ENCODE assay signal across 8 cellular contexts in the genomic region with DNA sequence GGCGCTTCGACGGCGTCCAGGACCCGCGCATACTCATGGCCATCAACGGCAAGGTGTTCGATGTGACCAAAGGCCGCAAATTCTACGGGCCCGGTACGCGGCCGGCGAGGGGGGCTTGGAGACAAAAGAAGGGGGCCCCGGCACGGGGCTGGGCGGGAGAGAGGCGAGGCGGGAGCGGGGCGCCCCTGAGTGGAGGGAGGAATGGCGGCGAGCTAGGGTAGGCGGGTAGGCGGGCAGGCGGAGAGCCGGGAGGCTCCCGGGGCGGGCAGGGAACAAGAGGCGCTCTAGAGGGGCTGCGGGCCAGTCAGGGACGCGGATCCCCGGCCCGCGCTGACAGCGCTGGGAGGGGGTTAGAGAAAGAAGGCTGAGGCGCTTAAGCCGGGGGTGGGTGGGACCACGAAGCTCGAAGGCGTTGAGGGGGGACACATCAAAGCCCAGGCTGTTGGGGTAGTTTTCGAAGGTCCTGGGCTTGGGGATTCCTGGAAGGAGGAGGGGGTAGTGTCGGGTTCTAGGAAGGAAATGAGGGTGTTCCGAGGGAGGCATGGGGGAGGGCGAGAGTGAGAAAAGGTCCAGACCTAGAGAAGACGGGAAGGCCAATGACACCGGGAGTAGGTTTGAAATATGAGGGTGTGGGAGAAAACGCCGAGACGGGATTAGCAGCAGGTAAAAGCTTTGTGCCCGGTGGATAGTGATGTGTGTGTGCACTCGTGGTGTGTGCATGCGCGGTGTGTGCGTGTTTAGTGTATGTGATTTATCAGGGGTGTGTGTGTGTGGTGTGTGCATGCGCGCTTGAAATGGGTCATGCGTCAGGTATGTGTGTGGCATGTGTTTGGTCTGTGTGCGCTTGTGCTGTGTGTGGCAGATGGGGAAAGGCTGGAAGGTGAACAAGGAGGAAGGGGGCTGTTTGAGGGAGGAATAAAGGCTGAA. TPM values are rescaled to one million over a fixed set of nuclear protein-coding genes. Genes with fewer than 3 reads are reported as not detected.
DNase-seq lines count a peak whose midpoint lies in the region; ATAC-seq and TF ChIP-seq lines count a peak whose summit lies in the region.

No MANE protein-coding gene starts in this region.

- DNase-seq in ELF-1 (ENCODE audit: low read depth, low spot score) (peak; percentile 39), H4 (ENCODE audit: low spot score) (peak; percentile 53), MG63 (peak; percentile 56), mesothelial cell of epicardium (ENCODE audit: low spot score in 2 of 2, unreplicated experiment in 2 of 2) (peak; percentile 27 to 45)
- DNase-seq in activated CD4-positive, alpha-beta T cell treated with anti-CD3 and anti-CD28 coated beads, Interleukin-2, amount 50 U/mL, for 48 hours = peak; percentile 39 to 40
- DNase-seq in effector memory CD8-positive, alpha-beta T cell = peak in 1 of 3 experiments; percentile 0

- H3K4me3 Mint-ChIP-seq in effector memory CD8-positive, alpha-beta T cell = peak overlapping the region; percentile 84 to 88
- H3K4me3 Mint-ChIP-seq in mesothelial cell of epicardium = peak overlapping the region; percentile 79

- H3K9me3 Mint-ChIP-seq in effector memory CD8-positive, alpha-beta T cell = no peaks in the 10 kb centered on the region
- peaks cover under 1% of the 10 kb centered on the region for H3K9me3 Mint-ChIP-seq in mesothelial cell of epicardium

- peak overlapping the region; percentile 64 to 71 for H3K9ac ChIP-seq in stomach smooth muscle (ENCODE audit: low read length in 2 of 2)

- H3K27me3 ChIP-seq in MG63 (no peaks in the 10 kb centered on the region), stomach smooth muscle (ENCODE audit: control insufficient read depth in 1 of 2, insufficient read depth in 2 of 2, low read length in 2 of 2) (no peaks in the 10 kb centered on the region)

- TF ChIP-seq CTCF in mesothelial cell of epicardium (IDR thresholded peaks at IDR 0.05; ENCODE audit: unreplicated experiment) = no peak

- H3K4me1 ChIP-seq in stomach smooth muscle (ENCODE audit: control insufficient read depth, insufficient read depth, low read length) = no peaks in the 10 kb centered on the region

- H3K36me3 ChIP-seq in MG63 (peaks cover 12% of the 10 kb centered on the region), stomach smooth muscle (ENCODE audit: control insufficient read depth in 2 of 2, insufficient read depth in 2 of 2, low read length in 2 of 2) (no peaks in the 10 kb centered on the region)

- H3K27ac Mint-ChIP-seq in effector memory CD8-positive, alpha-beta T cell = peak overlapping the region; percentile 60 to 67
- H3K27ac Mint-ChIP-seq in mesothelial cell of epicardium = peak overlapping the region; percentile 64

- peaks cover 5% of the 10 kb centered on the region for H3K36me3 Mint-ChIP-seq in effector memory CD8-positive, alpha-beta T cell (ENCODE audit: insufficient read depth)
- H3K36me3 Mint-ChIP-seq in mesothelial cell of epicardium = peaks cover under 1% of the 10 kb centered on the region

- H3K4me1 Mint-ChIP-seq in effector memory CD8-positive, alpha-beta T cell (ENCODE audit: low read depth in 2 of 2) = peaks cover 13 to 34% of the 10 kb centered on the region in 2 donors
- peaks cover 36% of the 10 kb centered on the region for H3K4me1 Mint-ChIP-seq in mesothelial cell of epicardium

- ATAC-seq in effector memory CD8-positive, alpha-beta T cell (replicated peaks) = peak; percentile 21
- no peak for ATAC-seq in GM18520 (IDR thresholded peaks at IDR 0.05; ENCODE audit: unreplicated experiment)

- H3K4me3 ChIP-seq in MG63 = peak overlapping the region; percentile 77
- peak overlapping the region; percentile 76 to 77 for H3K4me3 ChIP-seq in stomach smooth muscle (ENCODE audit: low read length in 2 of 2)

- no peaks in the 10 kb centered on the region for H3K9me3 ChIP-seq in MG63
- no peaks in the 10 kb centered on the region for H3K9me3 ChIP-seq in stomach smooth muscle (ENCODE audit: control insufficient read depth in 2 of 2, low read length in 2 of 2)

- peak overlapping the region; percentile 74 for H3K27ac ChIP-seq in stomach smooth muscle (ENCODE audit: low read length)

- no peaks in the 10 kb centered on the region for H3K27me3 Mint-ChIP-seq in effector memory CD8-positive, alpha-beta T cell
- no peaks in the 10 kb centered on the region for H3K27me3 Mint-ChIP-seq in mesothelial cell of epicardium (ENCODE audit: low read depth)

RNA-seq across cellular contexts. Expression of gene PGRMC1, which starts 0.8 kb away (rescaled TPM):
- 326 and 330 TPM in 2 replicates for total RNA-seq in H4 (2014; rRNA removed; shearing (Covaris generic))
- total RNA-seq in MG63 (2014; rRNA removed; shearing (Covaris generic); ENCODE audit: low replicate concordance) = 120 and 147 TPM in 2 replicates
- total RNA-seq in mesothelial cell of epicardium = 137 to 143 TPM (median 140 TPM) in 3 replicates
